Comparison of ENCODE assay signal across 1 cellular context in genomic region chr3:100097919-100098896, GRCh38.
TF ChIP-seq lines count a peak whose summit lies in the region.

No MANE protein-coding gene starts in this region.

TF ChIP-seq in liver, 16 proteins besides CTCF, POLR2A, EP300 and RAD21:
- TF ChIP-seq TAF1 (conservative IDR thresholded peaks at IDR 0.05) (peak; percentile 12), FOXA2 (IDR thresholded peaks at IDR 0.05) (peak; percentile 17), ATF3 (IDR thresholded peaks at IDR 0.05) (peak; percentile 48), YY1 (IDR thresholded peaks at IDR 0.05) (peak; percentile 91), NR2F2 (IDR thresholded peaks at IDR 0.05) (peak; percentile 98), HNF4G (IDR thresholded peaks at IDR 0.05) (peak; percentile 76), REST (IDR thresholded peaks at IDR 0.05) (peak; percentile 87), FOXA1 (IDR thresholded peaks at IDR 0.05) (peak; percentile 60), JUND (IDR thresholded peaks at IDR 0.05) (peak; percentile 37 to 77), ZBTB33 (IDR thresholded peaks at IDR 0.05) (peak; percentile 57), EGR1 (IDR thresholded peaks at IDR 0.05; ENCODE audit: low read depth in 2 of 2) (no peak), MAX (IDR thresholded peaks at IDR 0.05) (peak; percentile 61), GABPA (IDR thresholded peaks at IDR 0.05 in 1 of 2, conservative IDR thresholded peaks at IDR 0.05 in 1 of 2) (no peak), HNF4A (conservative IDR thresholded peaks at IDR 0.05) (peak; percentile 92 to 93), RXRA (IDR thresholded peaks at IDR 0.05) (peak; percentile 68 to 82), SP1 (IDR thresholded peaks at IDR 0.05) (peak; percentile 92)
